Comparison of ENCODE assay signal across 9 cellular contexts in genomic region chr12:89468648-89469326, GRCh38. TPM values are rescaled to one million over a fixed set of nuclear protein-coding genes. Genes with fewer than 3 reads are reported as not detected.
A peak's percentile ranks its signal among the peaks of the same experiment; 100 is the strongest.
DNase-seq lines count a peak whose midpoint lies in the region; ATAC-seq and TF ChIP-seq lines count a peak whose summit lies in the region.
"Had no signal": no experiment of that assay in that cellular context is flagged by ENCODE, and none has a peak within 500 bp of the region (broad histone marks: within the 10 kb centered on the region; RNA-seq: fewer than 3 reads in every experiment).

No MANE protein-coding gene starts in this region.

- H4K20me1 ChIP-seq in KMS-11 (ENCODE audit: insufficient read depth) = no peaks in the 10 kb centered on the region

- H3K9ac ChIP-seq in KMS-11 = no peak overlapping the region

- ATAC-seq in GM18858 (IDR thresholded peaks at IDR 0.05; ENCODE audit: unreplicated experiment) = peak; percentile 81
- ATAC-seq in GM21825 (IDR thresholded peaks at IDR 0.05; ENCODE audit: unreplicated experiment) = peak; percentile 89
- ATAC-seq in mucosa of descending colon = peak; percentile 66

- H3K36me3 ChIP-seq in KMS-11 (ENCODE audit: insufficient read depth) = no peaks in the 10 kb centered on the region
- no peaks in the 10 kb centered on the region for H3K36me3 ChIP-seq in mucosa of descending colon (ENCODE audit: low read depth)
- peaks cover 0 to 5% (median 0%) of the 10 kb centered on the region in 3 donors for H3K36me3 ChIP-seq in esophagus squamous epithelium

- H3K4me1 ChIP-seq in KMS-11 (ENCODE audit: low read depth, poor library complexity, severe bottlenecking) (peaks cover 59% of the 10 kb centered on the region), mucosa of descending colon (ENCODE audit: low read depth) (peaks cover 17% of the 10 kb centered on the region), esophagus squamous epithelium (peaks cover 0 to 8% (median 0%) of the 10 kb centered on the region in 3 donors)

- TF ChIP-seq CTCF in KMS-11 (conservative IDR thresholded peaks at IDR 0.05; ENCODE audit: low read depth, low read length) (no peak), mucosa of descending colon (IDR thresholded peaks at IDR 0.05) (no peak), esophagus squamous epithelium (IDR thresholded peaks at IDR 0.05) (no peak)

- TF ChIP-seq POLR2A in esophagus squamous epithelium (IDR thresholded peaks at IDR 0.05) = no peak

- no peak overlapping the region for H3K4me3 ChIP-seq in KMS-11 (IDR thresholded peaks at IDR 0.05; ENCODE audit: insufficient read depth, low read depth, low read length)
- H3K4me3 ChIP-seq in mucosa of descending colon = no peak overlapping the region
- no peak overlapping the region for H3K4me3 ChIP-seq in esophagus squamous epithelium

- H3K27ac ChIP-seq in KMS-11 = peak overlapping the region; percentile 33
- peak overlapping the region in 2 of 4 donors; percentile 6 to 15 for H3K27ac ChIP-seq in esophagus squamous epithelium
- H3K27ac ChIP-seq: VCaP had no signal

- no peaks in the 10 kb centered on the region for H3K79me2 ChIP-seq in KMS-11 (ENCODE audit: insufficient read depth, low read depth)

- no peak overlapping the region for H2AFZ ChIP-seq in KMS-11 (ENCODE audit: low read depth)

- WGBS in esophagus squamous epithelium, 2 donors = 64 to 72% methylated on average over 4 of the region's 4 CpGs

- H3K9me3 ChIP-seq in mucosa of descending colon = no peaks in the 10 kb centered on the region
- H3K9me3 ChIP-seq in esophagus squamous epithelium = no peaks in the 10 kb centered on the region

- H3K4me2 ChIP-seq in KMS-11 = peak overlapping the region; percentile 56

- no peaks in the 10 kb centered on the region for H3K27me3 ChIP-seq in KMS-11 (ENCODE audit: insufficient read depth, low read depth)
- no peaks in the 10 kb centered on the region for H3K27me3 ChIP-seq in esophagus squamous epithelium

- intact Hi-C loops in mucosa of descending colon (cut with DNase I, micrococcal nuclease) (loop anchor here (5.0 to 10.0 kb wide), 2 partner anchors 414 to 451 kb away; no protein-coding TSS in a partner anchor), esophagus squamous epithelium (cut with DNase I) (loop anchor here (10.0 kb wide), 1 partner anchor 454 kb away; no protein-coding TSS in a partner anchor)

- no peak for DNase-seq in mucosa of descending colon
- no peak for DNase-seq in esophagus squamous epithelium (lab: John Stamatoyannopoulos, UW)
- no peak for DNase-seq in NCI-H1436 treated with DMSO at 0.1 percent for 48 hours (lab: John Stamatoyannopoulos, UW)
- no peak for DNase-seq in NCI-H2196 (lab: John Stamatoyannopoulos, UW; ENCODE audit: unreplicated experiment)
- DNase-seq in activated CD4-positive, alpha-beta T cell treated with anti-CD3 and anti-CD28 coated beads, Interleukin-2, amount 50 U/mL, for 4 hours = no peak

RNA-seq across cellular contexts. Expression of gene GALNT4, which starts 55.8 kb away (rescaled TPM):
- total RNA-seq in mucosa of descending colon (10 to 100 TPM; 19.3 to 49.6 (median 41.9) TPM), esophagus squamous epithelium (1 to 10 TPM; 3.9 to 6.8 (median 5.4) TPM)

RNA-seq across cellular contexts. Expression of gene POC1B, which starts 57.1 kb away (rescaled TPM):
- total RNA-seq in mucosa of descending colon (10 to 100 TPM; 20.3 to 24.5 (median 24.1) TPM), esophagus squamous epithelium (10 to 100 TPM; 12.9 to 21.4 (median 15.3) TPM)
